In the genomic region with DNA sequence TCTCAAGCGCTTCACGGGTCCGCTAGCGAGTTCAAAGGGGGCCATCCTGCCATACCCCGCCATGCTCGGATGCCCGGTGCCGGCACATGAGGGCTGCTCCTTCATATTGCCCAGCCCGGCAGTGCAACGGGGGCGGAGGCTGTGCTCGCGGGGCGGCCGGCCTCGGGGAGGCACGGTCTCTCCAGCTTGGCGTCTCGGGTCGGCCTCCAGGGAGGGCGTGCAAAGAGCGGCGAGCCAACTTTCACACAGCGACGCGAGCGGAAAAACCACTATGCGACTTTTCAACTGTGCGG, we compare ENCODE assay signal across 8 cellular contexts.
A peak's percentile ranks its signal among the peaks of the same experiment; 100 is the strongest.
DNase-seq lines count a peak whose midpoint lies in the region; ATAC-seq and TF ChIP-seq lines count a peak whose summit lies in the region.

No MANE protein-coding gene starts in this region.

- 1 to 5% (median 1%) methylated on average over 8 to 29 of the region's 29 CpGs for WGBS in ovary, 3 donors

- H3K27ac ChIP-seq in SJCRH30 (peak overlapping the region; percentile 56), ovary (no peak overlapping the region)

- intact Hi-C loops in ovary (cut with DNase I) = loop anchor here in 1 of 4 donors (10.0 kb wide), 1 partner anchor 96 kb away; no protein-coding TSS in a partner anchor

- peak; percentile 36 for ATAC-seq in GM21390 (IDR thresholded peaks at IDR 0.05; ENCODE audit: unreplicated experiment)

- TF ChIP-seq CTCF in AG04449 (IDR thresholded peaks at IDR 0.05; ENCODE audit: insufficient read depth, low read length, missing control alignments) (no peak), fibroblast of mammary gland (conservative IDR thresholded peaks at IDR 0.05; ENCODE audit: control insufficient read depth, insufficient read depth, low read depth, low read length) (no peak), ovary (IDR thresholded peaks at IDR 0.05) (no peak)

- peaks cover 29% of the 10 kb centered on the region for H3K4me1 ChIP-seq in SJCRH30
- H3K4me1 ChIP-seq in ovary (ENCODE audit: insufficient read depth) = peaks cover 2% of the 10 kb centered on the region

- H3K4me3 ChIP-seq in AG04449 (ENCODE audit: low read depth, low read length) (peak overlapping the region; percentile 81), SJCRH30 (peak overlapping the region; percentile 76), fibroblast of mammary gland (ENCODE audit: control insufficient read depth, low read depth, low read length) (peak overlapping the region; percentile 70), ovary (peak overlapping the region; percentile 64)

- TF ChIP-seq POLR2A in ovary (IDR thresholded peaks at IDR 0.05) = no peak

- H3K9me3 ChIP-seq in SJCRH30 (replicated peaks) (no peaks in the 10 kb centered on the region), ovary (no peaks in the 10 kb centered on the region)

- no peak for TF ChIP-seq EP300 in ovary (IDR thresholded peaks at IDR 0.05)

- POLR2A ChIA-PET in AG04449 (lab: Yijun Ruan, JAX) = interaction anchor here (1.2 kb wide), 2 partner anchors 26 to 41 kb away, joined by 3 to 5 read pairs; no protein-coding TSS in a partner anchor

- CTCF ChIA-PET in AG04449 (lab: Yijun Ruan, JAX) = interaction anchor here (1.0 to 1.5 kb wide), 3 partner anchors 31 to 135 kb away, joined by 3 to 12 read pairs (median 5); no protein-coding TSS in a partner anchor

- DNase-seq in AG04449 (ENCODE audit: low read depth, low spot score) (no peak), SJCRH30 (no peak), fibroblast of mammary gland (ENCODE audit: low read depth) (no peak), ovary (no peak), NCI-H524 (lab: John Stamatoyannopoulos, UW) (no peak)
- DNase-seq in stimulated activated CD4-positive, alpha-beta T cell treated with anti-CD3 and anti-CD28 coated beads, Interleukin-2, amount 100 ng/mL, for 48 hours = no peak
- no peak for DNase-seq in activated CD8-positive, alpha-beta memory T cell treated with anti-CD3 and anti-CD28 coated beads for 24 hours

- no peaks in the 10 kb centered on the region for H3K36me3 ChIP-seq in SJCRH30
- H3K36me3 ChIP-seq in ovary = no peaks in the 10 kb centered on the region

- no peaks in the 10 kb centered on the region for H3K27me3 ChIP-seq in SJCRH30
- no peaks in the 10 kb centered on the region for H3K27me3 ChIP-seq in ovary
